ENCODE assay signal across 17 cellular contexts in genomic region chr2:85844486-85844885, GRCh38. TPM values are rescaled to one million over a fixed set of nuclear protein-coding genes. Genes with fewer than 3 reads are reported as not detected.
A peak's percentile ranks its signal among the peaks of the same experiment; 100 is the strongest.
DNase-seq lines count a peak whose midpoint lies in the region; ATAC-seq and TF ChIP-seq lines count a peak whose summit lies in the region.
"Had no signal": no experiment of that assay in that cellular context is flagged by ENCODE, and none has a peak within 500 bp of the region (broad histone marks: within the 10 kb centered on the region; RNA-seq: fewer than 3 reads in every experiment).

No MANE protein-coding gene starts in this region.

- no peak overlapping the region for H3K9ac ChIP-seq in IMR-90 (ENCODE audit: low read depth, low read length)
- H3K9ac ChIP-seq in mesenchymal stem cell (ENCODE audit: low read length), result no peak overlapping the region
- H3K9ac ChIP-seq: KMS-11 had no signal

- H2AK5ac ChIP-seq in IMR-90 (ENCODE audit: low read depth, low read length) (no peak overlapping the region), mesenchymal stem cell (ENCODE audit: low read length, severe bottlenecking) (no peak overlapping the region)

- H3K4me1 ChIP-seq in IMR-90 (ENCODE audit: control insufficient read depth, insufficient read depth, low read length), result peaks cover 4% of the 10 kb centered on the region
- peaks cover 2% of the 10 kb centered on the region for H3K4me1 ChIP-seq in mesenchymal stem cell (ENCODE audit: control insufficient read depth, insufficient read depth, low read depth, low read length)

- no peak overlapping the region for H2BK12ac ChIP-seq in mesenchymal stem cell (ENCODE audit: low read length in 2 of 2)

- intact Hi-C loops in IMR-90 (cut with micrococcal nuclease), result no loop called here

- H3K27me3 ChIP-seq in IMR-90 (ENCODE audit: control insufficient read depth, insufficient read depth, low read length) (no peaks in the 10 kb centered on the region), mesenchymal stem cell (ENCODE audit: control insufficient read depth in 1 of 2, insufficient read depth in 1 of 2, low read length in 2 of 2) (no peaks in the 10 kb centered on the region)
- H3K27me3 ChIP-seq: SJSA1 had no signal

- H3K18ac ChIP-seq in IMR-90 (ENCODE audit: low read depth, low read length) (no peak overlapping the region), mesenchymal stem cell (ENCODE audit: low read depth in 1 of 2, low read length in 2 of 2) (no peak overlapping the region)

- no peak overlapping the region for H4K91ac ChIP-seq in IMR-90 (ENCODE audit: insufficient read depth, low read depth, low read length)
- no peak overlapping the region for H4K91ac ChIP-seq in mesenchymal stem cell (ENCODE audit: low read length)

- H2BK120ac ChIP-seq in IMR-90 (ENCODE audit: low read depth, low read length) (no peak overlapping the region), mesenchymal stem cell (ENCODE audit: low read depth, low read length) (no peak overlapping the region)

- CTCF ChIA-PET in IMR-90 (lab: Yijun Ruan, JAX), result no interaction called here

- WGBS in IMR-90 (ENCODE audit: extremely low coverage in 2 of 2, insufficient read length in 1 of 2), 2 experiments, result no CpG with 5 or more reads among the region's 4 CpGs
- 93% methylated on average over 2 of the region's 4 CpGs for WGBS in mesenchymal stem cell

- no peak overlapping the region for H3K27ac ChIP-seq in IMR-90 (ENCODE audit: insufficient read depth, low read length)
- no peak overlapping the region for H3K27ac ChIP-seq in mesenchymal stem cell (ENCODE audit: low read length, poor library complexity, severe bottlenecking)
- H3K27ac ChIP-seq: KMS-11, SJSA1 had no signal

- no peaks in the 10 kb centered on the region for H3K79me1 ChIP-seq in IMR-90 (ENCODE audit: low read depth in 1 of 2, low read length in 2 of 2)
- H3K79me1 ChIP-seq in mesenchymal stem cell (replicated peaks; ENCODE audit: low read length, poor library complexity, severe bottlenecking), result peaks cover 2% of the 10 kb centered on the region

- in situ Hi-C loops in IMR-90 (cut with MboI; ENCODE audit: low sequenced_read_pairs), result no loop called here

- H3K56ac ChIP-seq in IMR-90 (ENCODE audit: extremely low read depth, insufficient read depth, low read length), result no peak overlapping the region

- no peak overlapping the region for H2BK5ac ChIP-seq in IMR-90 (ENCODE audit: low read depth, low read length, poor library complexity, severe bottlenecking)
- H2BK5ac ChIP-seq in mesenchymal stem cell (ENCODE audit: low read depth, low read length, poor library complexity, severe bottlenecking), result no peak overlapping the region

- ATAC-seq in IMR-90 (ENCODE audit: low read depth) (no peak), GM21576 (IDR thresholded peaks at IDR 0.05; ENCODE audit: unreplicated experiment) (no peak)
- ATAC-seq: PC-3 had no signal

- POLR2A ChIA-PET in IMR-90 (lab: Charles Lee; ENCODE audit: unreplicated experiment), result no interaction called here

- H4K20me1 ChIP-seq in IMR-90 (ENCODE audit: insufficient read depth, low read length), result no peaks in the 10 kb centered on the region

- no peak overlapping the region for H3K23ac ChIP-seq in IMR-90 (ENCODE audit: low read depth, low read length)
- H3K23ac ChIP-seq in mesenchymal stem cell (ENCODE audit: low read length in 2 of 2), result no peak overlapping the region

- peaks cover 8% of the 10 kb centered on the region for H3K36me3 ChIP-seq in IMR-90 (ENCODE audit: control insufficient read depth, insufficient read depth, low read length)
- H3K36me3 ChIP-seq in mesenchymal stem cell (ENCODE audit: control insufficient read depth in 1 of 2, insufficient read depth in 2 of 2, low read depth in 1 of 2, low read length in 2 of 2), result peaks cover 10 to 92% of the 10 kb centered on the region in 2 experiments

- H2AK9ac ChIP-seq in IMR-90 (replicated peaks; ENCODE audit: low read depth, low read length, poor library complexity), result no peak overlapping the region

- H3K9me3 ChIP-seq in IMR-90 (ENCODE audit: control insufficient read depth, insufficient read depth, low read length) (no peaks in the 10 kb centered on the region), mesenchymal stem cell (ENCODE audit: control insufficient read depth, low read length) (no peaks in the 10 kb centered on the region)
- H3K9me3 ChIP-seq: SJSA1 had no signal

- H4K5ac ChIP-seq in IMR-90 (ENCODE audit: low read depth, low read length), result no peak overlapping the region

- no peak overlapping the region for H3K14ac ChIP-seq in IMR-90 (replicated peaks; ENCODE audit: low read depth, low read length)
- no peak overlapping the region for H3K14ac ChIP-seq in mesenchymal stem cell (ENCODE audit: low read length in 2 of 2)

- no peak overlapping the region for H3K4me3 ChIP-seq in IMR-90 (ENCODE audit: insufficient read depth, low read depth, low read length)
- no peak overlapping the region for H3K4me3 ChIP-seq in choroid plexus epithelial cell (ENCODE audit: low read depth, low read length)
- H3K4me3 ChIP-seq in mesenchymal stem cell (ENCODE audit: insufficient read depth in 1 of 2, low read depth in 1 of 2, low read length in 2 of 2), result no peak overlapping the region
- H3K4me3 ChIP-seq: SJSA1 had no signal

- TF ChIP-seq CTCF in IMR-90 (conservative IDR thresholded peaks at IDR 0.05; ENCODE audit: low read depth, low read length), result no peak
- TF ChIP-seq CTCF in choroid plexus epithelial cell (conservative IDR thresholded peaks at IDR 0.05; ENCODE audit: low read depth, low read length), result no peak

- BruUV-seq in IMR-90 (replicated peaks; lab: Mats Ljungman, UMichigan), result no TSS peak

- H2AFZ ChIP-seq in IMR-90 (replicated peaks; ENCODE audit: low read length, poor library complexity), result no peak overlapping the region
- no peak overlapping the region for H2AFZ ChIP-seq in mesenchymal stem cell (ENCODE audit: low read depth, low read length)

- H3K4me2 ChIP-seq in IMR-90 (ENCODE audit: low read depth, low read length) (no peak overlapping the region), mesenchymal stem cell (ENCODE audit: low read length, poor library complexity, severe bottlenecking) (no peak overlapping the region)
- H3K4me2 ChIP-seq: KMS-11 had no signal

- H3K4ac ChIP-seq in IMR-90 (ENCODE audit: low read depth, low read length) (no peak overlapping the region), mesenchymal stem cell (ENCODE audit: low read depth in 1 of 2, low read length in 2 of 2) (no peak overlapping the region)

- H2BK15ac ChIP-seq in IMR-90 (ENCODE audit: low read depth, low read length) (no peak overlapping the region), mesenchymal stem cell (ENCODE audit: low read depth, poor library complexity, severe bottlenecking) (no peak overlapping the region)

- DNase-seq in CD1c-positive myeloid dendritic cell (ENCODE audit: extremely low spot score), result peak; percentile 53
- DNase-seq in IMR-90, result peak; percentile 63
- DNase-seq in choroid plexus epithelial cell (ENCODE audit: low read depth), result peak; percentile 41
- DNase-seq in mesenchymal stem cell, result peak; percentile 26
- no peak for DNase-seq in NCI-H1436 treated with DMSO at 0.1 percent for 48 hours (lab: John Stamatoyannopoulos, UW)
- no peak for DNase-seq in activated CD8-positive, alpha-beta memory T cell treated with anti-CD3 and anti-CD28 coated beads, Interleukin-2, amount 50 U/mL, for 4 hours
- DNase-seq in RKO (ENCODE audit: low spot score), result no peak
- DNase-seq: ACHN, C1 segment of cervical spinal cord, DMS79 treated with DMSO at 0.1 percent for 48 hours, NCI-H1092 treated with DMSO at 0.1 percent for 48 hours, NCI-H1694, NCI-H2081 treated with DMSO at 0.1 percent for 48 hours, PC-3 had no signal

- TF ChIP-seq POLR2A in IMR-90 (IDR thresholded peaks at IDR 0.05; ENCODE audit: low read depth, low read length), result no peak

- no peak for TF ChIP-seq RAD21 in IMR-90 (IDR thresholded peaks at IDR 0.05; ENCODE audit: low read length)

- H2BK20ac ChIP-seq in IMR-90 (ENCODE audit: low read depth, low read length), result no peak overlapping the region

- dilution Hi-C loops in IMR-90 (cut with HindIII; ENCODE audit: low sequenced_read_pairs, unreplicated experiment), result no loop called here

- H4K8ac ChIP-seq in IMR-90 (ENCODE audit: low read depth in 2 of 2, low read length in 2 of 2) (no peak overlapping the region), mesenchymal stem cell (ENCODE audit: low read length) (no peak overlapping the region)

- H3K9me1 ChIP-seq in IMR-90 (ENCODE audit: insufficient read depth, low read length), result peaks cover 6% of the 10 kb centered on the region; the same call in 1 of the 2 replicates

TF ChIP-seq in IMR-90, 13 proteins besides CTCF, POLR2A, EP300 and RAD21:
- no peak for TF ChIP-seq USF2 (IDR thresholded peaks at IDR 0.05; ENCODE audit: low read depth, low read length)
- TF ChIP-seq CEBPB (IDR thresholded peaks at IDR 0.05; ENCODE audit: low read depth, low read length), result peak; percentile 59; the same call in 1 of the 2 replicates
TF ChIP-seq in IMR-90: peak in this region for 1.

RNA-seq across cellular contexts. Expression of gene ST3GAL5, which starts 44.3 kb away (rescaled TPM):
- 16.8 and 18.6 TPM in 2 replicates for total RNA-seq in IMR-90 (2012; rRNA removed)
- 19.2 and 21.0 TPM in 2 replicates for polyA plus RNA-seq in IMR-90 (2012; rRNA removed)
- 7.8 and 18.4 TPM in 2 replicates for polyA plus RNA-seq in IMR-90 (2012; cell fraction: cytosol; rRNA removed)
- polyA plus RNA-seq in IMR-90 (2012; cell fraction: nucleus; rRNA removed; ENCODE audit: low replicate concordance), result 8.6 and 21.3 TPM in 2 replicates
- polyA plus RNA-seq in mesenchymal stem cell (2013, experiment 1 of 2), result 135 TPM
- polyA plus RNA-seq in mesenchymal stem cell (2013, experiment 2 of 2), result 140 TPM

Comparison
In these comparisons a context has a peak if more than half of its experiments do, and no peak if none do; other contexts are left out.
1. DNase-seq: peak in CD1c-positive myeloid dendritic cell (single experiment), IMR-90 (single experiment), choroid plexus epithelial cell (single experiment) and mesenchymal stem cell (single experiment); none in NCI-H1436 treated with DMSO at 0.1 percent for 48 hours (single experiment), activated CD8-positive, alpha-beta memory T cell treated with anti-CD3 and anti-CD28 coated beads, Interleukin-2, amount 50 U/mL, for 4 hours (single experiment) and RKO (single experiment).